Comparison of ENCODE assay signal across 8 cellular contexts in genomic region chr17:2396568-2397246, GRCh38. TPM values are rescaled to one million over a fixed set of nuclear protein-coding genes. Genes with fewer than 3 reads are reported as not detected.
DNase-seq lines count a peak whose midpoint lies in the region; ATAC-seq, FAIRE-seq and TF ChIP-seq lines count a peak whose summit lies in the region.

No MANE protein-coding gene starts in this region.

- DNase-seq in ACHN = peak; percentile 99
- DNase-seq in GM18507 (ENCODE audit: extremely low spot score, insufficient read length, low read depth) = no peak
- DNase-seq in NCI-H510A (lab: John Stamatoyannopoulos, UW) = peak; percentile 90
- peak; percentile 48 for DNase-seq in activated CD8-positive, alpha-beta memory T cell treated with anti-CD3 and anti-CD28 coated beads, Interleukin-2, amount 50 U/mL, for 4 hours
- peak; percentile 80 for DNase-seq in endothelial cell (ENCODE audit: low spot score)
- peak; percentile 100 for DNase-seq in mesenchymal stem cell
- DNase-seq in NCI-H146 treated with DMSO at 0.1 percent for 48 hours (lab: John Stamatoyannopoulos, UW; ENCODE audit: unreplicated experiment) = no peak

- H3K27me3 ChIP-seq in mesenchymal stem cell (ENCODE audit: control insufficient read depth in 1 of 2, insufficient read depth in 1 of 2, low read length in 2 of 2) = no peaks in the 10 kb centered on the region

- peaks cover 34% of the 10 kb centered on the region for H3K4me1 Mint-ChIP-seq in endothelial cell (ENCODE audit: unreplicated experiment)
- H3K4me1 Mint-ChIP-seq in stimulated activated memory B cell treated with anti-CD40 and anti-IgM and Interleukin-4, amounts not matched to agents 10 μg/mL and 1 μg/mL and 100 μg/mL, for 72 hours = peaks cover 70% of the 10 kb centered on the region

- H3K18ac ChIP-seq in mesenchymal stem cell (ENCODE audit: low read depth in 1 of 2, low read length in 2 of 2) = peak overlapping the region; percentile 68 to 89

- H2BK120ac ChIP-seq in mesenchymal stem cell (ENCODE audit: low read depth, low read length) = peak overlapping the region; percentile 65

- H2BK15ac ChIP-seq in mesenchymal stem cell (ENCODE audit: low read depth, poor library complexity, severe bottlenecking) = peak overlapping the region; percentile 87

- no peak overlapping the region for H2AFZ ChIP-seq in mesenchymal stem cell (ENCODE audit: low read depth, low read length)

- peaks cover 11% of the 10 kb centered on the region for H3K36me3 Mint-ChIP-seq in endothelial cell (ENCODE audit: low read depth, unreplicated experiment)
- H3K36me3 Mint-ChIP-seq in stimulated activated memory B cell treated with anti-CD40 and anti-IgM and Interleukin-4, amounts not matched to agents 10 μg/mL and 1 μg/mL and 100 μg/mL, for 72 hours = peaks cover 5% of the 10 kb centered on the region

- no peaks in the 10 kb centered on the region for H3K9me3 Mint-ChIP-seq in endothelial cell (ENCODE audit: unreplicated experiment)
- H3K9me3 Mint-ChIP-seq in stimulated activated memory B cell treated with anti-CD40 and anti-IgM and Interleukin-4, amounts not matched to agents 10 μg/mL and 1 μg/mL and 100 μg/mL, for 72 hours = no peaks in the 10 kb centered on the region

- H2BK5ac ChIP-seq in mesenchymal stem cell (ENCODE audit: low read depth, low read length, poor library complexity, severe bottlenecking) = no peak overlapping the region

- H3K14ac ChIP-seq in mesenchymal stem cell (ENCODE audit: low read length in 2 of 2) = peak overlapping the region in 1 of 2 experiments; percentile 97

- no peak for TF ChIP-seq CTCF in endothelial cell (IDR thresholded peaks at IDR 0.05; ENCODE audit: unreplicated experiment)

- H3K4me1 ChIP-seq in mesenchymal stem cell (ENCODE audit: control insufficient read depth, insufficient read depth, low read depth, low read length) = peaks cover 56% of the 10 kb centered on the region

- peak; percentile 90 for FAIRE-seq in GM18507 (lab: Jason Lieb, UNC)

- in situ Hi-C loops in ACHN (cut with HindIII; ENCODE audit: low pct_ligation_motif_present, low pct_unique_long_range_greater_than_20kb, low sequenced_read_pairs) = no loop called here

- H3K79me1 ChIP-seq in mesenchymal stem cell (replicated peaks; ENCODE audit: low read length, poor library complexity, severe bottlenecking) = peaks cover 12% of the 10 kb centered on the region

- peak overlapping the region in 1 of 2 experiments; percentile 46 for H3K23ac ChIP-seq in mesenchymal stem cell (ENCODE audit: low read length in 2 of 2)

- H3K4ac ChIP-seq in mesenchymal stem cell (ENCODE audit: low read depth in 1 of 2, low read length in 2 of 2) = peak overlapping the region; percentile 5 to 90

- peak overlapping the region; percentile 80 for H3K9ac ChIP-seq in mesenchymal stem cell (ENCODE audit: low read length)

- peak overlapping the region; percentile 83 for H3K27ac Mint-ChIP-seq in endothelial cell (ENCODE audit: unreplicated experiment)
- peak overlapping the region; percentile 98 for H3K27ac Mint-ChIP-seq in stimulated activated memory B cell treated with anti-CD40 and anti-IgM and Interleukin-4, amounts not matched to agents 10 μg/mL and 1 μg/mL and 100 μg/mL, for 72 hours

- ATAC-seq in stimulated activated memory B cell treated with anti-CD40 and anti-IgM and Interleukin-4, amounts not matched to agents 10 μg/mL and 1 μg/mL and 100 μg/mL, for 72 hours = no peak

- peak overlapping the region; percentile 61 for H3K4me2 ChIP-seq in mesenchymal stem cell (ENCODE audit: low read length, poor library complexity, severe bottlenecking)

- 4% methylated on average over 30 of the region's 34 CpGs for WGBS in mesenchymal stem cell

- H2AK5ac ChIP-seq in mesenchymal stem cell (ENCODE audit: low read length, severe bottlenecking) = peak overlapping the region; percentile 37

- peak overlapping the region in 1 of 2 experiments; percentile 79 for H3K4me3 ChIP-seq in mesenchymal stem cell (ENCODE audit: insufficient read depth in 1 of 2, low read depth in 1 of 2, low read length in 2 of 2)

- no peaks in the 10 kb centered on the region for H3K9me3 ChIP-seq in mesenchymal stem cell (ENCODE audit: control insufficient read depth, low read length)

- H4K91ac ChIP-seq in mesenchymal stem cell (ENCODE audit: low read length) = peak overlapping the region; percentile 67

- no peak overlapping the region for H3K4me3 Mint-ChIP-seq in endothelial cell (ENCODE audit: unreplicated experiment)
- H3K4me3 Mint-ChIP-seq in stimulated activated memory B cell treated with anti-CD40 and anti-IgM and Interleukin-4, amounts not matched to agents 10 μg/mL and 1 μg/mL and 100 μg/mL, for 72 hours = peak overlapping the region; percentile 74

- peak overlapping the region; percentile 74 for H4K8ac ChIP-seq in mesenchymal stem cell (ENCODE audit: low read length)

- H3K27ac ChIP-seq in mesenchymal stem cell (ENCODE audit: low read length, poor library complexity, severe bottlenecking) = peak overlapping the region; percentile 79

- peaks cover 3 to 13% of the 10 kb centered on the region in 2 experiments for H3K36me3 ChIP-seq in mesenchymal stem cell (ENCODE audit: control insufficient read depth in 1 of 2, insufficient read depth in 2 of 2, low read depth in 1 of 2, low read length in 2 of 2)

- H3K27me3 Mint-ChIP-seq in endothelial cell (ENCODE audit: unreplicated experiment) = peaks cover 33% of the 10 kb centered on the region
- no peaks in the 10 kb centered on the region for H3K27me3 Mint-ChIP-seq in stimulated activated memory B cell treated with anti-CD40 and anti-IgM and Interleukin-4, amounts not matched to agents 10 μg/mL and 1 μg/mL and 100 μg/mL, for 72 hours

- H2BK12ac ChIP-seq in mesenchymal stem cell (ENCODE audit: low read length in 2 of 2) = peak overlapping the region; percentile 34 to 98

RNA-seq across cellular contexts. Expression of gene MNT, which starts 4.2 kb away (rescaled TPM):
- 16.2 TPM for total RNA-seq in endothelial cell (ENCODE audit: unreplicated experiment)
- 21.1 TPM for polyA plus RNA-seq in mesenchymal stem cell (2013, experiment 1 of 2)
- 19.7 TPM for polyA plus RNA-seq in mesenchymal stem cell (2013, experiment 2 of 2)

RNA-seq across cellular contexts. Expression of gene SGSM2, which starts 59.4 kb away (rescaled TPM):
- 65.4 TPM for total RNA-seq in endothelial cell (ENCODE audit: unreplicated experiment)
- polyA plus RNA-seq in mesenchymal stem cell (2013, experiment 1 of 2) = 39.7 TPM
- 36.3 TPM for polyA plus RNA-seq in mesenchymal stem cell (2013, experiment 2 of 2)

Comparison
In these comparisons a context has a peak if more than half of its experiments do, and no peak if none do; other contexts are left out.
1. DNase-seq: peak in ACHN (single experiment), NCI-H510A (single experiment), activated CD8-positive, alpha-beta memory T cell treated with anti-CD3 and anti-CD28 coated beads, Interleukin-2, amount 50 U/mL, for 4 hours (single experiment), endothelial cell (single experiment) and mesenchymal stem cell (single experiment); none in GM18507 (single experiment) and NCI-H146 treated with DMSO at 0.1 percent for 48 hours (single experiment).